21 cellular contexts compared by ENCODE assay signal in the genomic region with DNA sequence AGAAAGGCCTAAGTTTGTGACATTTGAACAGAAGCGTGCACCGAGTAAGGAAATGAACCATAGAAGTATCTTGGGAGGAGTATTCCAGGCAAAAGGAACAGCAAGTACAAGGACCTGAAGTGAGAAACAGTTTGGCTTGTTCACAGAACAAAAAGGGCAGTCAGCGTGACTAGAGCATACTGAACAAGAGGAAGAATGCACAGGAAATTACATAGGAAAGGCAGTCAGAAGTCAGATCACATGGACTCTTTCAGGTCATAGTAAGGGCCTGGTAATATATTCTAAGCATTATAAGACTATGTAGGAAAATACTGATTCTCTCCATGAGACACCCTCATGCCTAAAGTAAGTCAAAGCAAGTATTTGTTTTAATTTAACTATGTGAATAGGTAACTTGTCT. TPM values are rescaled to one million over a fixed set of nuclear protein-coding genes. Genes with fewer than 3 reads are reported as not detected.
DNase-seq lines count a peak whose midpoint lies in the region; ATAC-seq and TF ChIP-seq lines count a peak whose summit lies in the region.
"Had no signal": no experiment of that assay in that cellular context is flagged by ENCODE, and none has a peak within 500 bp of the region (broad histone marks: within the 10 kb centered on the region; RNA-seq: fewer than 3 reads in every experiment).

No MANE protein-coding gene starts in this region.

- peak overlapping the region; percentile 27 for H3K9ac ChIP-seq in neural progenitor cell

- no peaks in the 10 kb centered on the region for H3K27me3 Mint-ChIP-seq in CD8-positive, alpha-beta T cell (ENCODE audit: low read depth)
- peaks cover 7% of the 10 kb centered on the region for H3K27me3 Mint-ChIP-seq in endothelial cell (ENCODE audit: unreplicated experiment)
- no peaks in the 10 kb centered on the region for H3K27me3 Mint-ChIP-seq in neural progenitor cell (ENCODE audit: insufficient read depth, low read depth)

- peaks cover 45% of the 10 kb centered on the region for H3K36me3 Mint-ChIP-seq in CD8-positive, alpha-beta T cell
- H3K36me3 Mint-ChIP-seq in endothelial cell (ENCODE audit: low read depth, unreplicated experiment) (peaks cover 11% of the 10 kb centered on the region), neural progenitor cell (peaks cover 13% of the 10 kb centered on the region)

- no peaks in the 10 kb centered on the region for H4K20me1 ChIP-seq in neural progenitor cell (ENCODE audit: low read depth)

- peaks cover 9% of the 10 kb centered on the region for H3F3A ChIP-seq in neural progenitor cell (ENCODE audit: low read depth)

- no peak overlapping the region for H2AFZ ChIP-seq in neural progenitor cell (replicated peaks)

- no peak overlapping the region for H3K4me2 ChIP-seq in neural progenitor cell

- no peak for TF ChIP-seq POLR2A in esophagus squamous epithelium (IDR thresholded peaks at IDR 0.05)
- no peak for TF ChIP-seq POLR2A in transverse colon (IDR thresholded peaks at IDR 0.05)

- peaks cover 13% of the 10 kb centered on the region for H3K4me1 ChIP-seq in CD8-positive, alpha-beta T cell (ENCODE audit: insufficient read depth, low read length)
- H3K4me1 ChIP-seq in neural progenitor cell = no peaks in the 10 kb centered on the region
- no peaks in the 10 kb centered on the region for H3K4me1 ChIP-seq in esophagus squamous epithelium
- H3K4me1 ChIP-seq in transverse colon = peaks cover 0 to 3% (median 0%) of the 10 kb centered on the region in 4 donors
- H3K4me1 ChIP-seq: esophagus muscularis mucosa, left ventricle myocardium inferior, sigmoid colon had no signal

- no peaks in the 10 kb centered on the region for H3K36me3 ChIP-seq in CD8-positive, alpha-beta T cell (ENCODE audit: insufficient read depth, low read length)
- H3K36me3 ChIP-seq in neural progenitor cell (no peaks in the 10 kb centered on the region), esophagus squamous epithelium (peaks cover 0 to 21% (median 0%) of the 10 kb centered on the region in 3 donors), transverse colon (no peaks in the 10 kb centered on the region)
- H3K36me3 ChIP-seq: MG63, ovary had no signal

- no peak overlapping the region for H3K4me3 Mint-ChIP-seq in CD8-positive, alpha-beta T cell
- H3K4me3 Mint-ChIP-seq in endothelial cell (ENCODE audit: unreplicated experiment) (peak overlapping the region; percentile 12), neural progenitor cell (no peak overlapping the region)

- no peak for TF ChIP-seq CTCF in CD8-positive, alpha-beta T cell (IDR thresholded peaks at IDR 0.05)
- TF ChIP-seq CTCF in endothelial cell (IDR thresholded peaks at IDR 0.05; ENCODE audit: unreplicated experiment) = no peak
- no peak for TF ChIP-seq CTCF in neural progenitor cell (IDR thresholded peaks at IDR 0.05)
- TF ChIP-seq CTCF in esophagus squamous epithelium (IDR thresholded peaks at IDR 0.05) = no peak
- no peak for TF ChIP-seq CTCF in transverse colon (IDR thresholded peaks at IDR 0.05)

- TF ChIP-seq EP300 in transverse colon (IDR thresholded peaks at IDR 0.05; ENCODE audit: low read depth) = no peak

- peak overlapping the region; percentile 12 for H3K27ac Mint-ChIP-seq in CD8-positive, alpha-beta T cell
- H3K27ac Mint-ChIP-seq in endothelial cell (ENCODE audit: unreplicated experiment) (peak overlapping the region; percentile 98), neural progenitor cell (peak overlapping the region; percentile 30)

- 85 to 94% methylated on average over 3 of the region's 3 CpGs for WGBS in esophagus squamous epithelium, 2 donors
- 89 to 91% methylated on average over 3 of the region's 3 CpGs for WGBS in transverse colon (ENCODE audit: low coverage in 1 of 2), 2 donors

- ATAC-seq in CD8-positive, alpha-beta T cell = no peak
- ATAC-seq in HG02623 (IDR thresholded peaks at IDR 0.05; ENCODE audit: unreplicated experiment) = no peak

- intact Hi-C loops in CD8-positive, alpha-beta T cell (cut with DNase I, micrococcal nuclease) = no loop called here
- intact Hi-C loops in esophagus squamous epithelium (cut with DNase I) = no loop called here
- intact Hi-C loops in transverse colon (cut with DNase I; ENCODE audit: low total_unique reads) = no loop called here

- CTCF ChIA-PET in CD8-positive, alpha-beta T cell (lab: Charles Lee) = interaction anchor here (1.6 kb wide), 1 partner anchor 94 kb away, joined by 3 read pairs; no protein-coding TSS in a partner anchor

- no peak overlapping the region for H3K27ac ChIP-seq in CD8-positive, alpha-beta T cell (ENCODE audit: low read depth, low read length)
- H3K27ac ChIP-seq in neural progenitor cell (no peak overlapping the region), esophagus squamous epithelium (no peak overlapping the region), transverse colon (no peak overlapping the region)
- H3K27ac ChIP-seq: esophagus muscularis mucosa, left ventricle myocardium inferior, ovary, sigmoid colon, tibial nerve had no signal

- no peak for DNase-seq in CD8-positive, alpha-beta T cell
- DNase-seq in NCI-H69 (lab: John Stamatoyannopoulos, UW) (peak; percentile 28), endothelial cell (ENCODE audit: low spot score) (no peak), neural progenitor cell (ENCODE audit: low spot score) (no peak), esophagus squamous epithelium (lab: John Stamatoyannopoulos, UW) (no peak), HPDE6-E6E7 (ENCODE audit: extremely low spot score) (no peak), transverse colon (no peak)
- DNase-seq: activated CD4-positive, alpha-beta T cell treated with anti-CD3 and anti-CD28 coated beads, Interleukin-2, amount 50 U/mL, for 1 hour; activated gamma-delta T cell; head of caudate nucleus; left ventricle myocardium inferior; MG63; NCI-H187; NCI-H446; ovary; sigmoid colon; stimulated activated naive CD4-positive, alpha-beta T cell treated with Interleukin-2 at 50 U/mL for 16 hours; SW 1271 had no signal

- peaks cover 11% of the 10 kb centered on the region for H3K4me1 Mint-ChIP-seq in CD8-positive, alpha-beta T cell (ENCODE audit: low read depth)
- peaks cover 17% of the 10 kb centered on the region for H3K4me1 Mint-ChIP-seq in endothelial cell (ENCODE audit: unreplicated experiment)
- peaks cover 13% of the 10 kb centered on the region for H3K4me1 Mint-ChIP-seq in neural progenitor cell

- no peak overlapping the region for H3K4me3 ChIP-seq in CD8-positive, alpha-beta T cell (ENCODE audit: low read depth, low read length)
- no peak overlapping the region for H3K4me3 ChIP-seq in neural progenitor cell
- no peak overlapping the region for H3K4me3 ChIP-seq in esophagus squamous epithelium
- no peak overlapping the region for H3K4me3 ChIP-seq in transverse colon
- H3K4me3 ChIP-seq: esophagus muscularis mucosa, left ventricle myocardium inferior, MG63, ovary, sigmoid colon, tibial nerve had no signal

- H3K9me3 ChIP-seq in CD8-positive, alpha-beta T cell (ENCODE audit: low read length) = no peaks in the 10 kb centered on the region
- H3K9me3 ChIP-seq in neural progenitor cell (ENCODE audit: low read depth) (no peaks in the 10 kb centered on the region), esophagus squamous epithelium (no peaks in the 10 kb centered on the region), transverse colon (no peaks in the 10 kb centered on the region)
- H3K9me3 ChIP-seq: esophagus muscularis mucosa, MG63, ovary, sigmoid colon, tibial nerve had no signal

- H3K79me2 ChIP-seq in neural progenitor cell (ENCODE audit: low read depth) = no peaks in the 10 kb centered on the region

- in situ Hi-C loops in transverse colon (cut with MboI; ENCODE audit: low pct_ligation_motif_present in 1 of 4, low pct_unique_long_range_greater_than_20kb in 1 of 4, low sequenced_read_pairs in 3 of 4) = no loop called here

- no peaks in the 10 kb centered on the region for H3K27me3 ChIP-seq in CD8-positive, alpha-beta T cell (ENCODE audit: insufficient read depth, low read length)
- H3K27me3 ChIP-seq in neural progenitor cell (no peaks in the 10 kb centered on the region), esophagus squamous epithelium (no peaks in the 10 kb centered on the region), transverse colon (no peaks in the 10 kb centered on the region)
- H3K27me3 ChIP-seq: esophagus muscularis mucosa, MG63, ovary, sigmoid colon, tibial nerve had no signal

- POLR2A ChIA-PET in CD8-positive, alpha-beta T cell (lab: Charles Lee) = no interaction called here

- H3K9me3 Mint-ChIP-seq in CD8-positive, alpha-beta T cell = peaks cover 3% of the 10 kb centered on the region
- no peaks in the 10 kb centered on the region for H3K9me3 Mint-ChIP-seq in endothelial cell (ENCODE audit: unreplicated experiment)
- no peaks in the 10 kb centered on the region for H3K9me3 Mint-ChIP-seq in neural progenitor cell

RNA-seq across cellular contexts. Expression of gene GAB2, which starts 52.3 kb away (rescaled TPM):
- total RNA-seq in CD8-positive, alpha-beta T cell = 1 to 10 TPM; 7.9 to 9.0 TPM
- 81.0 TPM for total RNA-seq in endothelial cell (ENCODE audit: unreplicated experiment)
- 11.1 and 21.6 TPM in 2 replicates for total RNA-seq in neural progenitor cell (ENCODE audit: low replicate concordance)
- 10 to 100 TPM in 2 of 4 donors, 1 to 10 TPM in 2; 4.6 to 23.7 (median 11.2) TPM for total RNA-seq in esophagus squamous epithelium
- total RNA-seq in transverse colon = 10 to 100 TPM in 3 of 4 donors, 1 to 10 TPM in 1; 5.8 to 35.7 (median 22.9) TPM

Comparison
In these comparisons a context has a peak if more than half of its experiments do, and no peak if none do; other contexts are left out.
1. H3K27ac Mint-ChIP-seq: peak in every context shown above with its lines; median percentile 98 in endothelial cell; 30 in neural progenitor cell; 12 in CD8-positive, alpha-beta T cell.